Comparison of ENCODE assay signal across 15 cellular contexts in genomic region chr6:139148557-139149220, GRCh38. TPM values are rescaled to one million over a fixed set of nuclear protein-coding genes. Genes with fewer than 3 reads are reported as not detected.
DNase-seq lines count a peak whose midpoint lies in the region; ATAC-seq and TF ChIP-seq lines count a peak whose summit lies in the region.
"Had no signal": no experiment of that assay in that cellular context is flagged by ENCODE, and none has a peak within 500 bp of the region (broad histone marks: within the 10 kb centered on the region; RNA-seq: fewer than 3 reads in every experiment).

No MANE protein-coding gene starts in this region.

- H3K36me3 ChIP-seq in naive thymus-derived CD4-positive, alpha-beta T cell (ENCODE audit: control insufficient read depth in 2 of 3, insufficient read depth in 3 of 3, low read length in 3 of 3) = no peaks in the 10 kb centered on the region
- no peaks in the 10 kb centered on the region for H3K36me3 ChIP-seq in prostate gland
- H3K36me3 ChIP-seq: cardiac muscle cell, heart left ventricle, SJSA1 had no signal

- H3K9me3 ChIP-seq in CD4-positive, alpha-beta T cell (ENCODE audit: control insufficient read depth, low read length) = no peaks in the 10 kb centered on the region
- H3K9me3 ChIP-seq in naive thymus-derived CD4-positive, alpha-beta T cell (ENCODE audit: control insufficient read depth in 2 of 3, low read length in 3 of 3) = no peaks in the 10 kb centered on the region
- H3K9me3 ChIP-seq in prostate gland = no peaks in the 10 kb centered on the region
- H3K9me3 ChIP-seq: heart left ventricle, SJSA1 had no signal

- no peak for TF ChIP-seq CTCF in CD4-positive, alpha-beta T cell (IDR thresholded peaks at IDR 0.05)
- no peak for TF ChIP-seq CTCF in prostate gland (IDR thresholded peaks at IDR 0.05)

- peaks cover 87 to 89% of the 10 kb centered on the region in 2 donors for H3K4me1 ChIP-seq in naive thymus-derived CD4-positive, alpha-beta T cell (ENCODE audit: control insufficient read depth in 2 of 2, insufficient read depth in 2 of 2, low read length in 2 of 2)
- H3K4me1 ChIP-seq in prostate gland (replicated peaks) = no peaks in the 10 kb centered on the region

- H3K27ac Mint-ChIP-seq in CD4-positive, alpha-beta T cell = peak overlapping the region; percentile 80
- peak overlapping the region; percentile 86 for H3K27ac Mint-ChIP-seq in activated T-helper 2 cell treated with anti-CD3 and anti-CD28 coated beads, Interferon-gamma antibody, Interleukin-2, Interleukin-4, amounts not matched to agents 10 μg/mL and 5 μg/mL and 100 μg/mL, durations not matched to agents 14 hours and 24 hours and 36 hours
- H3K27ac Mint-ChIP-seq in naive thymus-derived CD4-positive, alpha-beta T cell = peak overlapping the region; percentile 48 to 91 (median 74)
- H3K27ac Mint-ChIP-seq: activated B cell treated with CpG ODN at 0.5 μM for 24 hours had no signal

- POLR2A ChIA-PET in CD4-positive, alpha-beta T cell (lab: Charles Lee) = interaction anchor here (0.8 to 6.6 kb wide), 4 partner anchors 10 to 142 kb away, joined by 3 to 66 read pairs (median 30); no protein-coding TSS in a partner anchor
- POLR2A ChIA-PET in HEK293T (lab: Yijun Ruan, JAX) = no interaction called here
- POLR2A ChIA-PET in naive thymus-derived CD4-positive, alpha-beta T cell (lab: Charles Lee) = interaction anchor here (0.7 to 18.2 kb wide), 4 partner anchors 10 to 218 kb away, joined by 3 to 214 read pairs (median 20); no protein-coding TSS in a partner anchor

- no peak for TF ChIP-seq POLR2A in prostate gland (IDR thresholded peaks at IDR 0.05)

- ATAC-seq in CD4-positive, alpha-beta T cell (ENCODE audit: poor library complexity) = no peak
- ATAC-seq in naive thymus-derived CD4-positive, alpha-beta T cell = no peak

- intact Hi-C loops in CD4-positive, alpha-beta T cell (cut with DNase I, micrococcal nuclease) = no loop called here
- intact Hi-C loops in activated T-helper 2 cell treated with anti-CD3 and anti-CD28 coated beads, Interferon-gamma antibody, Interleukin-2, Interleukin-4, amounts not matched to agents 10 μg/mL and 5 μg/mL and 100 μg/mL, durations not matched to agents 14 hours and 24 hours and 36 hours (cut with micrococcal nuclease) = loop anchor here (5.0 kb wide), 2 partner anchors 201 to 556 kb away; no protein-coding TSS in a partner anchor
- intact Hi-C loops in naive thymus-derived CD4-positive, alpha-beta T cell (cut with micrococcal nuclease) = no loop called here
- intact Hi-C loops in prostate gland (cut with DNase I) (no loop called here), posterior cingulate gyrus (cut with DNase I) (no loop called here)

- peaks cover 96% of the 10 kb centered on the region for H3K4me1 Mint-ChIP-seq in CD4-positive, alpha-beta T cell (ENCODE audit: low read depth)
- H3K4me1 Mint-ChIP-seq in activated T-helper 2 cell treated with anti-CD3 and anti-CD28 coated beads, Interferon-gamma antibody, Interleukin-2, Interleukin-4, amounts not matched to agents 10 μg/mL and 5 μg/mL and 100 μg/mL, durations not matched to agents 14 hours and 24 hours and 36 hours (ENCODE audit: low read depth) = peaks cover 87% of the 10 kb centered on the region
- H3K4me1 Mint-ChIP-seq in naive thymus-derived CD4-positive, alpha-beta T cell = peaks cover 84 to 97% (median 93%) of the 10 kb centered on the region in 7 donors

- no peak overlapping the region for H3K27ac ChIP-seq in CD4-positive, alpha-beta T cell (ENCODE audit: low read depth, low read length)
- no peak overlapping the region for H3K27ac ChIP-seq in naive thymus-derived CD4-positive, alpha-beta T cell (ENCODE audit: low read depth, low read length)
- H3K27ac ChIP-seq in prostate gland = no peak overlapping the region
- H3K27ac ChIP-seq: cardiac muscle cell, HL-60, SJSA1 had no signal

- H3K27me3 Mint-ChIP-seq in CD4-positive, alpha-beta T cell = no peaks in the 10 kb centered on the region
- no peaks in the 10 kb centered on the region for H3K27me3 Mint-ChIP-seq in activated T-helper 2 cell treated with anti-CD3 and anti-CD28 coated beads, Interferon-gamma antibody, Interleukin-2, Interleukin-4, amounts not matched to agents 10 μg/mL and 5 μg/mL and 100 μg/mL, durations not matched to agents 14 hours and 24 hours and 36 hours (ENCODE audit: low read depth)
- no peaks in the 10 kb centered on the region for H3K27me3 Mint-ChIP-seq in naive thymus-derived CD4-positive, alpha-beta T cell
- H3K27me3 Mint-ChIP-seq: activated B cell treated with CpG ODN at 0.5 μM for 24 hours had no signal

- peak overlapping the region; percentile 23 for H3K4me3 ChIP-seq in naive thymus-derived CD4-positive, alpha-beta T cell (ENCODE audit: low read length)
- no peak overlapping the region for H3K4me3 ChIP-seq in prostate gland
- H3K4me3 ChIP-seq: cardiac muscle cell, heart left ventricle, SJSA1 had no signal

- CTCF ChIA-PET in CD4-positive, alpha-beta T cell (lab: Charles Lee) = interaction anchor here (0.8 to 1.2 kb wide), 2 partner anchors 11 to 12 kb away, joined by 3 read pairs; no protein-coding TSS in a partner anchor
- CTCF ChIA-PET in HEK293T (lab: Yijun Ruan, JAX) = interaction anchor here (0.7 kb wide), 1 partner anchor 179 kb away, joined by 3 read pairs; no protein-coding TSS in a partner anchor
- CTCF ChIA-PET in naive thymus-derived CD4-positive, alpha-beta T cell (lab: Charles Lee) = no interaction called here

- no peak for DNase-seq in CD4-positive, alpha-beta T cell
- DNase-seq in HEK293T (ENCODE audit: extremely low spot score) = no peak
- DNase-seq in activated T-helper 2 cell treated with anti-CD3 and anti-CD28 coated beads, Interferon-gamma antibody, Interleukin-2, Interleukin-4, amounts not matched to agents 10 μg/mL and 5 μg/mL and 100 μg/mL, durations not matched to agents 14 hours and 24 hours and 36 hours (ENCODE audit: low spot score) = no peak
- DNase-seq in naive thymus-derived CD4-positive, alpha-beta T cell = no peak
- no peak for DNase-seq in prostate gland (ENCODE audit: low spot score)
- no peak for DNase-seq in inferior parietal cortex (ENCODE audit: extremely low spot score)
- DNase-seq in posterior cingulate gyrus = no peak
- DNase-seq: activated B cell treated with CpG ODN at 0.5 μM for 24 hours; activated effector memory CD4-positive, alpha-beta T cell treated with anti-CD3 and anti-CD28 coated beads, Interleukin-2, amount 50 U/mL, for 16 hours; NCI-H2029 treated with DMSO at 0.1 percent for 48 hours; stimulated activated naive CD4-positive, alpha-beta T cell treated with Interleukin-2 at 50 U/mL for 16 hours had no signal

- no peaks in the 10 kb centered on the region for H3K27me3 ChIP-seq in CD4-positive, alpha-beta T cell (ENCODE audit: control insufficient read depth, insufficient read depth, low read length)
- H3K27me3 ChIP-seq in naive thymus-derived CD4-positive, alpha-beta T cell (ENCODE audit: control insufficient read depth in 2 of 2, insufficient read depth in 2 of 2, low read length in 2 of 2) = no peaks in the 10 kb centered on the region
- H3K27me3 ChIP-seq in prostate gland (replicated peaks; ENCODE audit: insufficient read depth) = no peaks in the 10 kb centered on the region
- H3K27me3 ChIP-seq: cardiac muscle cell, heart left ventricle, SJSA1 had no signal

- WGBS in prostate gland = 81% methylated on average over 7 of the region's 7 CpGs

- H3K9me3 Mint-ChIP-seq in CD4-positive, alpha-beta T cell = no peaks in the 10 kb centered on the region
- H3K9me3 Mint-ChIP-seq in activated T-helper 2 cell treated with anti-CD3 and anti-CD28 coated beads, Interferon-gamma antibody, Interleukin-2, Interleukin-4, amounts not matched to agents 10 μg/mL and 5 μg/mL and 100 μg/mL, durations not matched to agents 14 hours and 24 hours and 36 hours = no peaks in the 10 kb centered on the region
- H3K9me3 Mint-ChIP-seq in naive thymus-derived CD4-positive, alpha-beta T cell = peaks cover 0 to 2% (median 0%) of the 10 kb centered on the region in 11 donors
- H3K9me3 Mint-ChIP-seq: activated B cell treated with CpG ODN at 0.5 μM for 24 hours had no signal

- H3K36me3 Mint-ChIP-seq in CD4-positive, alpha-beta T cell (ENCODE audit: low read depth) = peaks cover 21% of the 10 kb centered on the region
- peaks cover 21% of the 10 kb centered on the region for H3K36me3 Mint-ChIP-seq in activated T-helper 2 cell treated with anti-CD3 and anti-CD28 coated beads, Interferon-gamma antibody, Interleukin-2, Interleukin-4, amounts not matched to agents 10 μg/mL and 5 μg/mL and 100 μg/mL, durations not matched to agents 14 hours and 24 hours and 36 hours (ENCODE audit: low read depth)
- H3K36me3 Mint-ChIP-seq in naive thymus-derived CD4-positive, alpha-beta T cell = peaks cover 0 to 13% (median 5%) of the 10 kb centered on the region in 5 donors

- H3K4me3 Mint-ChIP-seq in CD4-positive, alpha-beta T cell = peak overlapping the region; percentile 80
- no peak overlapping the region for H3K4me3 Mint-ChIP-seq in activated T-helper 2 cell treated with anti-CD3 and anti-CD28 coated beads, Interferon-gamma antibody, Interleukin-2, Interleukin-4, amounts not matched to agents 10 μg/mL and 5 μg/mL and 100 μg/mL, durations not matched to agents 14 hours and 24 hours and 36 hours (ENCODE audit: low read depth)
- peak overlapping the region; percentile 61 to 85 (median 78) for H3K4me3 Mint-ChIP-seq in naive thymus-derived CD4-positive, alpha-beta T cell
- H3K4me3 Mint-ChIP-seq: activated B cell treated with CpG ODN at 0.5 μM for 24 hours had no signal

TF ChIP-seq in HEK293T, 16 proteins besides CTCF, POLR2A, EP300 and RAD21 (continues in another document):
- TF ChIP-seq ARNT (IDR thresholded peaks at IDR 0.05) = no peak
- no peak for TF ChIP-seq LEF1 (IDR thresholded peaks at IDR 0.05; ENCODE audit: borderline replicate concordance)
- TF ChIP-seq PKNOX1 (IDR thresholded peaks at IDR 0.05) = no peak
- no peak for TF ChIP-seq SUZ12 (IDR thresholded peaks at IDR 0.05)
- peak; percentile 62 for TF ChIP-seq ZNF384 (IDR thresholded peaks at IDR 0.05)
- TF ChIP-seq SP1 (IDR thresholded peaks at IDR 0.05) = no peak
- TF ChIP-seq FOXM1 (IDR thresholded peaks at IDR 0.05; ENCODE audit: borderline replicate concordance) = no peak

RNA-seq across cellular contexts. Expression of gene HECA, which starts 13.8 kb away (rescaled TPM):
- 100 to 1,000 TPM; 203 to 207 TPM for total RNA-seq in CD4-positive, alpha-beta T cell
- 33.6 and 36.9 TPM in 2 replicates for total RNA-seq in activated T-helper 2 cell treated with anti-CD3 and anti-CD28 coated beads, Interferon-gamma antibody, Interleukin-2, Interleukin-4, amounts not matched to agents 10 μg/mL and 5 μg/mL and 100 μg/mL, durations not matched to agents 14 hours and 24 hours and 36 hours
- total RNA-seq in naive thymus-derived CD4-positive, alpha-beta T cell = 100 to 1,000 TPM in 3 of 5 experiments, 10 to 100 TPM in 2; 54.1 to 145 (median 130) TPM
- 1 to 10 TPM; 5.5 to 6.3 TPM for polyA plus RNA-seq in naive thymus-derived CD4-positive, alpha-beta T cell
- 10 to 100 TPM; 26.0 to 45.9 TPM for total RNA-seq in prostate gland
